In the genomic region with DNA sequence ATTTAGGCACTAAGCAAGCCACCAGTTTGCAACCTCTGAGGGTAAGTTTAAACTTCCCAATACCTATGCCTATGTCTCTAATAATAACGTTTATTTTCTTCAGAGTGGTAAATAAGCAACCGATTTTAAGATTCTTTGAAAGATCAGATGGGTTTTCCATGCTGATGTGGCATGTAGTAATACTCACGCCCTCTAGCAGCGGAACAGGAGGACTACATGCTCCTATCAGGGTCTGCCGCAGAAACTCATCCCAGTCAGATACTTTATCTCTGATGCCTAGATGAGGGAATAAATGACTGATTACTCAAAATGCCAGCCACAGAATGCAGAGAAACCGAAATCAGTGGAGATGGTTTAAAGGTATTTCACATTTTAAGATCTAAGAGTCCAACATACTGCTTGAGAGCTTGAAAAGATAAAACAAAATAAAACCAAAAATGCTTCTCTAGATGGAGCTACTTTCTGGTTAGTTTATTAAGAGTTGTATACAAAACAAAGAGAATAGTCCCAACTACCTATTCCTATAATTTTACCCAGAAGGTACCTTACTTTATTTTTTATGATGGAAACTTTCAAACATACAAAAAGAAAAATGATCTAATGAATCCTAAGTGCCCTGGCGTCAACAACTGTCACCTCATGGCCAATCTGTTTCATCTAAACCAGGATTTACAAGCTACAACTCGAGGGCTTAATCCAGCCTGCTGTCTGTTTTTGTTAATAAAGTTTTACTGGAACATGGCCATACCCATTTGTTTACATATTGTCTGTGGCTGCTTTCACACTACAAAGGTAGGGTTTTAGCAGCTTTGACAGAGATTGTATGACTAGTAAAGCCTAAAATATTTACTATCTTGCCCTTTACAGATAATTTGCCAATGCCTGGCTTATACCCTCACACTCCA, we compare ENCODE assay signal across 1 cellular context.
TF ChIP-seq lines count a peak whose summit lies in the region.

No MANE protein-coding gene starts in this region.

TF ChIP-seq in GM12878, 131 proteins besides CTCF, POLR2A, EP300 and RAD21 (continued from another document):
- TF ChIP-seq, protein P1, sequence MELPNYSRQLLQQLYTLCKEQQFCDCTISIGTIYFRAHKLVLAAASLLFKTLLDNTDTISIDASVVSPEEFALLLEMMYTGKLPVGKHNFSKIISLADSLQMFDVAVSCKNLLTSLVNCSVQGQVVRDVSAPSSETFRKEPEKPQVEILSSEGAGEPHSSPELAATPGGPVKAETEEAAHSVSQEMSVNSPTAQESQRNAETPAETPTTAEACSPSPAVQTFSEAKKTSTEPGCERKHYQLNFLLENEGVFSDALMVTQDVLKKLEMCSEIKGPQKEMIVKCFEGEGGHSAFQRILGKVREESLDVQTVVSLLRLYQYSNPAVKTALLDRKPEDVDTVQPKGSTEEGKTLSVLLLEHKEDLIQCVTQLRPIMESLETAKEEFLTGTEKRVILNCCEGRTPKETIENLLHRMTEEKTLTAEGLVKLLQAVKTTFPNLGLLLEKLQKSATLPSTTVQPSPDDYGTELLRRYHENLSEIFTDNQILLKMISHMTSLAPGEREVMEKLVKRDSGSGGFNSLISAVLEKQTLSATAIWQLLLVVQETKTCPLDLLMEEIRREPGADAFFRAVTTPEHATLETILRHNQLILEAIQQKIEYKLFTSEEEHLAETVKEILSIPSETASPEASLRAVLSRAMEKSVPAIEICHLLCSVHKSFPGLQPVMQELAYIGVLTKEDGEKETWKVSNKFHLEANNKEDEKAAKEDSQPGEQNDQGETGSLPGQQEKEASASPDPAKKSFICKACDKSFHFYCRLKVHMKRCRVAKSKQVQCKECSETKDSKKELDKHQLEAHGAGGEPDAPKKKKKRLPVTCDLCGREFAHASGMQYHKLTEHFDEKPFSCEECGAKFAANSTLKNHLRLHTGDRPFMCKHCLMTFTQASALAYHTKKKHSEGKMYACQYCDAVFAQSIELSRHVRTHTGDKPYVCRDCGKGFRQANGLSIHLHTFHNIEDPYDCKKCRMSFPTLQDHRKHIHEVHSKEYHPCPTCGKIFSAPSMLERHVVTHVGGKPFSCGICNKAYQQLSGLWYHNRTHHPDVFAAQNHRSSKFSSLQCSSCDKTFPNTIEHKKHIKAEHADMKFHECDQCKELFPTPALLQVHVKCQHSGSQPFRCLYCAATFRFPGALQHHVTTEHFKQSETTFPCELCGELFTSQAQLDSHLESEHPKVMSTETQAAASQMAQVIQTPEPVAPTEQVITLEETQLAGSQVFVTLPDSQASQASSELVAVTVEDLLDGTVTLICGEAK (IDR thresholded peaks at IDR 0.05; ENCODE audit: borderline replicate concordance): peak; percentile 58
- TF ChIP-seq SUPT20H (IDR thresholded peaks at IDR 0.05; ENCODE audit: borderline replicate concordance, control insufficient read depth, low read depth, low read length): no peak
- TF ChIP-seq, protein P2, sequence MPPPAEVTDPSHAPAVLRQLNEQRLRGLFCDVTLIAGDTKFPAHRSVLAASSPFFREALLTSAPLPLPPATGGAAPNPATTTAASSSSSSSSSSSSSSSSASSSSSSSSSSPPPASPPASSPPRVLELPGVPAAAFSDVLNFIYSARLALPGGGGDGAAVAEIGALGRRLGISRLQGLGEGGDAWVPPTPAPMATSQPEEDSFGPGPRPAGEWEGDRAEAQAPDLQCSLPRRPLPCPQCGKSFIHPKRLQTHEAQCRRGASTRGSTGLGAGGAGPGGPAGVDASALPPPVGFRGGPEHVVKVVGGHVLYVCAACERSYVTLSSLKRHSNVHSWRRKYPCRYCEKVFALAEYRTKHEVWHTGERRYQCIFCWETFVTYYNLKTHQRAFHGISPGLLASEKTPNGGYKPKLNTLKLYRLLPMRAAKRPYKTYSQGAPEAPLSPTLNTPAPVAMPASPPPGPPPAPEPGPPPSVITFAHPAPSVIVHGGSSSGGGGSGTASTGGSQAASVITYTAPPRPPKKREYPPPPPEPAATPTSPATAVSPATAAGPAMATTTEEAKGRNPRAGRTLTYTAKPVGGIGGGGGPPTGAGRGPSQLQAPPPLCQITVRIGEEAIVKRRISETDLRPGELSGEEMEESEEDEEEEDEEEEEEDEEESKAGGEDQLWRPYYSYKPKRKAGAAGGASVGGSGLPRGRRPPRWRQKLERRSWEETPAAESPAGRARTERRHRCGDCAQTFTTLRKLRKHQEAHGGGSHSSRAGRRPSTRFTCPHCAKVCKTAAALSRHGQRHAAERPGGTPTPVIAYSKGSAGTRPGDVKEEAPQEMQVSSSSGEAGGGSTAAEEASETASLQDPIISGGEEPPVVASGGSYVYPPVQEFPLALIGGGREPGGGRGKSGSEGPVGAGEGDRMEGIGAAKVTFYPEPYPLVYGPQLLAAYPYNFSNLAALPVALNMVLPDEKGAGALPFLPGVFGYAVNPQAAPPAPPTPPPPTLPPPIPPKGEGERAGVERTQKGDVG (CRISPR knock-in tag; IDR thresholded peaks at IDR 0.05): no peak
- peak; percentile 24; the same call in 1 of the 2 replicates for TF ChIP-seq RUNX3 (IDR thresholded peaks at IDR 0.05; ENCODE audit: low read length)
- TF ChIP-seq BMI1 (IDR thresholded peaks at IDR 0.05; ENCODE audit: borderline replicate concordance): no peak
- TF ChIP-seq, protein P3, sequence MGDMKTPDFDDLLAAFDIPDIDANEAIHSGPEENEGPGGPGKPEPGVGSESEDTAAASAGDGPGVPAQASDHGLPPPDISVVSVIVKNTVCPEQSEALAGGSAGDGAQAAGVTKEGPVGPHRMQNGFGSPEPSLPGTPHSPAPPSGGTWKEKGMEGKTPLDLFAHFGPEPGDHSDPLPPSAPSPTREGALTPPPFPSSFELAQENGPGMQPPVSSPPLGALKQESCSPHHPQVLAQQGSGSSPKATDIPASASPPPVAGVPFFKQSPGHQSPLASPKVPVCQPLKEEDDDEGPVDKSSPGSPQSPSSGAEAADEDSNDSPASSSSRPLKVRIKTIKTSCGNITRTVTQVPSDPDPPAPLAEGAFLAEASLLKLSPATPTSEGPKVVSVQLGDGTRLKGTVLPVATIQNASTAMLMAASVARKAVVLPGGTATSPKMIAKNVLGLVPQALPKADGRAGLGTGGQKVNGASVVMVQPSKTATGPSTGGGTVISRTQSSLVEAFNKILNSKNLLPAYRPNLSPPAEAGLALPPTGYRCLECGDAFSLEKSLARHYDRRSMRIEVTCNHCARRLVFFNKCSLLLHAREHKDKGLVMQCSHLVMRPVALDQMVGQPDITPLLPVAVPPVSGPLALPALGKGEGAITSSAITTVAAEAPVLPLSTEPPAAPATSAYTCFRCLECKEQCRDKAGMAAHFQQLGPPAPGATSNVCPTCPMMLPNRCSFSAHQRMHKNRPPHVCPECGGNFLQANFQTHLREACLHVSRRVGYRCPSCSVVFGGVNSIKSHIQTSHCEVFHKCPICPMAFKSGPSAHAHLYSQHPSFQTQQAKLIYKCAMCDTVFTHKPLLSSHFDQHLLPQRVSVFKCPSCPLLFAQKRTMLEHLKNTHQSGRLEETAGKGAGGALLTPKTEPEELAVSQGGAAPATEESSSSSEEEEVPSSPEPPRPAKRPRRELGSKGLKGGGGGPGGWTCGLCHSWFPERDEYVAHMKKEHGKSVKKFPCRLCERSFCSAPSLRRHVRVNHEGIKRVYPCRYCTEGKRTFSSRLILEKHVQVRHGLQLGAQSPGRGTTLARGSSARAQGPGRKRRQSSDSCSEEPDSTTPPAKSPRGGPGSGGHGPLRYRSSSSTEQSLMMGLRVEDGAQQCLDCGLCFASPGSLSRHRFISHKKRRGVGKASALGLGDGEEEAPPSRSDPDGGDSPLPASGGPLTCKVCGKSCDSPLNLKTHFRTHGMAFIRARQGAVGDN (IDR thresholded peaks at IDR 0.05): no peak
- TF ChIP-seq WRNIP1 (IDR thresholded peaks at IDR 0.05; ENCODE audit: borderline replicate concordance, low read depth, low read length): 0 out of 2 replicates have a peak, but pooled peaks have one; percentile 66
- peak; percentile 39; the same call in 1 of the 2 replicates for TF ChIP-seq SMARCA5 (IDR thresholded peaks at IDR 0.05)
- TF ChIP-seq NR2C2 (IDR thresholded peaks at IDR 0.05; ENCODE audit: borderline replicate concordance, control insufficient read depth, insufficient read length, low read depth): no peak
